ENCODE assay signal across 21 cellular contexts in genomic region chr4:150784305-150784704, GRCh38.
DNase-seq lines count a peak whose midpoint lies in the region; ATAC-seq and TF ChIP-seq lines count a peak whose summit lies in the region.
"Had no signal": no experiment of that assay in that cellular context is flagged by ENCODE, and none has a peak within 500 bp of the region (broad histone marks: within the 10 kb centered on the region; RNA-seq: fewer than 3 reads in every experiment).

No MANE protein-coding gene starts in this region.

- peak; percentile 86 for ATAC-seq in WTC11
- ATAC-seq in GM21723 (IDR thresholded peaks at IDR 0.05; ENCODE audit: unreplicated experiment) = no peak
- no peak for ATAC-seq in GM19397 (IDR thresholded peaks at IDR 0.05; ENCODE audit: unreplicated experiment)
- ATAC-seq in HG02588 (IDR thresholded peaks at IDR 0.05; ENCODE audit: unreplicated experiment) = no peak
- ATAC-seq: HCT116, PC-3 had no signal

- H3K27ac Mint-ChIP-seq in WTC11 = no peak overlapping the region; the same call in 1 of the 2 replicates
- H3K27ac Mint-ChIP-seq: CD14-positive monocyte had no signal

- no peak for TF ChIP-seq CTCF in WTC11 (IDR thresholded peaks at IDR 0.05)

- CTCF ChIA-PET in WTC11 (lab: Charles Lee) = no interaction called here

- no peaks in the 10 kb centered on the region for H3K27me3 Mint-ChIP-seq in WTC11 (ENCODE audit: low read depth)

- peaks cover 41% of the 10 kb centered on the region for H3K4me1 Mint-ChIP-seq in WTC11
- H3K4me1 Mint-ChIP-seq: CD14-positive monocyte had no signal

- POLR2A ChIA-PET in WTC11 (lab: Charles Lee) = no interaction called here

- peak overlapping the region; percentile 5 for H3K4me3 Mint-ChIP-seq in WTC11
- H3K4me3 Mint-ChIP-seq: CD14-positive monocyte had no signal

- peaks cover 6% of the 10 kb centered on the region; the same call in 1 of the 2 replicates for H3K36me3 Mint-ChIP-seq in WTC11
- H3K36me3 Mint-ChIP-seq: CD14-positive monocyte had no signal

- H3K9me3 Mint-ChIP-seq in WTC11 = peaks cover 3% of the 10 kb centered on the region; the same call in 1 of the 2 replicates

- DNase-seq in DMS 273 (lab: John Stamatoyannopoulos, UW; ENCODE audit: unreplicated experiment) (peak; percentile 25), DMS 273 treated with DMSO at 0.1 percent for 48 hours (lab: John Stamatoyannopoulos, UW) (no peak), WTC11 (ENCODE audit: low spot score) (peak; percentile 31), iPS DF 4.7 (ENCODE audit: extremely low read depth, low spot score) (peak; percentile 16), amniotic stem cell (lab: John Stamatoyannopoulos, UW) (no peak)
- DNase-seq: AML-193, DMS153, MG63, NCI-H1048, NCI-H1436, NCI-H1930, NCI-H226, NCI-H524, PC-3, SIG-M5, T-helper 1 cell had no signal

TF ChIP-seq in WTC11, 78 proteins besides CTCF, POLR2A, EP300 and RAD21:
- TF ChIP-seq PRDM15 (CRISPR knock-in tag; IDR thresholded peaks at IDR 0.05) (no peak), GABPB1 (CRISPR knock-in tag; IDR thresholded peaks at IDR 0.05) (no peak), STAT6 (CRISPR knock-in tag; conservative IDR thresholded peaks at IDR 0.05; ENCODE audit: low read depth) (no peak), ATF3 (CRISPR knock-in tag; conservative IDR thresholded peaks at IDR 0.05) (no peak), CREM (CRISPR knock-in tag; IDR thresholded peaks at IDR 0.05) (no peak), USF2 (CRISPR knock-in tag; IDR thresholded peaks at IDR 0.05) (no peak), ZNF317 (CRISPR knock-in tag; IDR thresholded peaks at IDR 0.05; ENCODE audit: borderline replicate concordance, low read depth) (no peak), ZMAT4 (CRISPR knock-in tag; IDR thresholded peaks at IDR 0.05) (no peak), PREB (CRISPR knock-in tag; IDR thresholded peaks at IDR 0.05; ENCODE audit: borderline replicate concordance) (no peak), ZSCAN18 (CRISPR knock-in tag; IDR thresholded peaks at IDR 0.05) (no peak)

Comparison
In these comparisons a context has a peak if more than half of its experiments do, and no peak if none do; other contexts are left out.
1. DNase-seq: peak in DMS 273 (single experiment), WTC11 (single experiment) and iPS DF 4.7 (single experiment); none in DMS 273 treated with DMSO at 0.1 percent for 48 hours (single experiment) and amniotic stem cell (single experiment).